Comparison of ENCODE assay signal across 20 cellular contexts in the genomic region with DNA sequence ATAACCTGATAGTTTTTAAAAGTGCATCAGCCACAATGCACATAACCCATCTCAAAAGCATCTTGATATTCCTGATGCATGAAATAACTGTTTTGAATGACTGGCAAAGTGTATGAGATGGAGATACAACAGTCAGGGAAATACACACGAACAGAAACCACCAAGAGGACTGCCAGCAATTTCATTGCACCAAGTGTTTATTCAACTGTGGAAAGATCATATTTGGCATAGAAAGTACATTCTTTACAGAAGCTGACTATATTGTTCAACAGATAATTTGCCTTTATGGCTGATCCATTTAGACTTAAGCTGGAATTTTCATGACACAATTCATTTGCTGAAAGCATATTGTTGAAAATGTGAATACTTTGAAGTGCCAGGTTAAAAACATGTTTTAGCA.
DNase-seq lines count a peak whose midpoint lies in the region; ATAC-seq and TF ChIP-seq lines count a peak whose summit lies in the region.
"Had no signal": no experiment of that assay in that cellular context is flagged by ENCODE, and none has a peak within 500 bp of the region (broad histone marks: within the 10 kb centered on the region; RNA-seq: fewer than 3 reads in every experiment).

No MANE protein-coding gene starts in this region.

- no peaks in the 10 kb centered on the region for H3K4me1 ChIP-seq in upper lobe of right lung
- H3K4me1 ChIP-seq: right atrium auricular region, thyroid gland had no signal

- TF ChIP-seq CTCF in choroid plexus epithelial cell (conservative IDR thresholded peaks at IDR 0.05; ENCODE audit: low read depth, low read length) (no peak), upper lobe of right lung (IDR thresholded peaks at IDR 0.05) (no peak)

- H3K27ac ChIP-seq in upper lobe of right lung = no peak overlapping the region
- H3K27ac ChIP-seq: right atrium auricular region, thyroid gland had no signal

- H3K4me3 ChIP-seq in choroid plexus epithelial cell (ENCODE audit: low read depth, low read length) (no peak overlapping the region), upper lobe of right lung (no peak overlapping the region)
- H3K4me3 ChIP-seq: right atrium auricular region, thyroid gland had no signal

- ATAC-seq in HG02938 (IDR thresholded peaks at IDR 0.05; ENCODE audit: unreplicated experiment) = no peak
- no peak for ATAC-seq in upper lobe of right lung
- ATAC-seq: activated CD4-positive, alpha-beta T cell treated with anti-CD3 and anti-CD28 coated beads for 36 hours; stimulated activated effector memory CD8-positive, alpha-beta T cell treated with anti-CD3 and anti-CD28 coated beads, Interleukin-12 subunit alpha, Interleukin-12 subunit beta, amount 100 ng/mL, for 72 hours had no signal

- intact Hi-C loops in upper lobe of right lung (cut with DNase I) = no loop called here

- H3K27me3 ChIP-seq in upper lobe of right lung = no peaks in the 10 kb centered on the region
- H3K27me3 ChIP-seq: right atrium auricular region, thyroid gland had no signal

- no peaks in the 10 kb centered on the region for H3K9me3 ChIP-seq in upper lobe of right lung
- H3K9me3 ChIP-seq: right atrium auricular region, thyroid gland had no signal

- H3K36me3 ChIP-seq in upper lobe of right lung = no peaks in the 10 kb centered on the region
- H3K36me3 ChIP-seq: right atrium auricular region, thyroid gland had no signal

- DNase-seq in DMS79 treated with DMSO at 0.1 percent for 48 hours (lab: John Stamatoyannopoulos, UW) = peak; percentile 10
- DNase-seq in NCI-H187 (lab: John Stamatoyannopoulos, UW) = peak; percentile 44 to 55
- peak; percentile 74 for DNase-seq in choroid plexus epithelial cell (ENCODE audit: low read depth)
- DNase-seq in kidney tubule cell (ENCODE audit: low spot score) = peak; percentile 5
- no peak for DNase-seq in upper lobe of right lung
- no peak for DNase-seq in SKM-1 treated with dmso at 0.1 percent for 144 hours (lab: John Stamatoyannopoulos, UW; ENCODE audit: unreplicated experiment)
- DNase-seq in SIG-M5 (lab: John Stamatoyannopoulos, UW) = no peak
- DNase-seq: activated CD4-positive, alpha-beta T cell treated with anti-CD3 and anti-CD28 coated beads for 36 hours; amniotic stem cell; COR-L47; effector memory CD4-positive, alpha-beta T cell; foreskin melanocyte; H9; hypothalamus; NCI-H1694 treated with DMSO at 0.1 percent for 48 hours; occipital lobe; thyroid gland had no signal

Comparison
In these comparisons a context has a peak if more than half of its experiments do, and no peak if none do; other contexts are left out.
1. DNase-seq: peak in DMS79 treated with DMSO at 0.1 percent for 48 hours (single experiment), NCI-H187 (2 of 2), choroid plexus epithelial cell (single experiment) and kidney tubule cell (single experiment); none in upper lobe of right lung (single experiment), SKM-1 treated with dmso at 0.1 percent for 144 hours (single experiment) and SIG-M5 (single experiment).